25 cellular contexts compared by ENCODE assay signal in the genomic region with DNA sequence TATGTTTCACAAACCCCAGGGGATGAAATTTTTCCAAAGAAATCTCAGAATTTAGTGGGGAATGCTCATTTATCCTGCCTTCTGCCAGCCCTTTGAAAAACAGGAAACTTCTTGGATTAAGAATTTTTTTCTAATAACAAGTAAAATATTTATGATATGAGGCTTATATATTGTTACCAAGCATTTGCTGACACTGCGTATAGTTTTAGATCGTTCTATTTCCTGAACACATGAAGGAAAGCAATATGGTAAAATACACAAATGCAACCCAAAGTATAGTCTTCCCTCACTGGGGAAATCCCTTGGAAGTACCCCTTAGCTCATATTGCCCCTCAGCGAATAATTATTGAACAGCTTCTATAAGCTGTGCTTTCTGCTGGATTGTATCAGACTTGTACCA. TPM values are rescaled to one million over a fixed set of nuclear protein-coding genes. Genes with fewer than 3 reads are reported as not detected.
"Had no signal": no experiment of that assay in that cellular context is flagged by ENCODE, and none has a peak within 500 bp of the region (broad histone marks: within the 10 kb centered on the region; RNA-seq: fewer than 3 reads in every experiment).

No MANE protein-coding gene starts in this region.

- ATAC-seq: esophagus mucosa; gastrocnemius medialis; heart right ventricle; left cardiac atrium; left lung; left ventricle myocardium superior; lower lobe of right lung; naive thymus-derived CD4-positive, alpha-beta T cell had no signal

- DNase-seq: dermis blood vessel endothelial cell; dorsolateral prefrontal cortex; effector CD4-positive, alpha-beta T cell; effector memory CD4-positive, alpha-beta T cell; erythroblast; esophagus squamous epithelium; foreskin fibroblast; foreskin melanocyte; gastrocnemius medialis; glutamatergic neuron; head of caudate nucleus; heart right ventricle; hippocampal formation; left cardiac atrium; left lung; left ventricle myocardium superior; lower lobe of right lung; mesendoderm; midbrain; naive thymus-derived CD4-positive, alpha-beta T cell had no signal

- H3K27me3 ChIP-seq: dorsolateral prefrontal cortex, esophagus squamous epithelium, gastrocnemius medialis, heart right ventricle, left lung had no signal

- H3K4me3 ChIP-seq: coronary artery, dorsolateral prefrontal cortex, esophagus squamous epithelium, gastrocnemius medialis, heart right ventricle, left lung, lower lobe of right lung had no signal

- H3K27ac ChIP-seq: coronary artery, epithelial cell of prostate, esophagus squamous epithelium, gastrocnemius medialis, heart right ventricle, left lung, lower lobe of right lung had no signal

- H3K4me1 ChIP-seq: gastrocnemius medialis, lower lobe of right lung had no signal

- FAIRE-seq: islet of Langerhans, keratinocyte had no signal

- H3K9me3 ChIP-seq: esophagus squamous epithelium, gastrocnemius medialis, lower lobe of right lung had no signal

RNA-seq across cellular contexts. Expression of gene MND1, which starts 54.4 kb away (rescaled TPM):
- total RNA-seq: left ventricle myocardium superior had no signal
